In genomic region chr2:157837851-157838441, GRCh38 we compare ENCODE assay signal across 8 cellular contexts.
DNase-seq lines count a peak whose midpoint lies in the region; TF ChIP-seq lines count a peak whose summit lies in the region.

No MANE protein-coding gene starts in this region.

- DNase-seq in NCI-H1417 (lab: John Stamatoyannopoulos, UW): peak; percentile 16 to 44 (median 23)
- DNase-seq in NCI-H1417 treated with DMSO at 0.1 percent for 48 hours (lab: John Stamatoyannopoulos, UW): no peak
- DNase-seq in SHP77 treated with DMSO at 0.1 percent for 48 hours (lab: John Stamatoyannopoulos, UW): peak; percentile 10
- peak; percentile 74 for DNase-seq in globus pallidus (ENCODE audit: low spot score)
- peak; percentile 58 for DNase-seq in putamen (ENCODE audit: low spot score)
- DNase-seq in AG08396 (ENCODE audit: low spot score): no peak
- no peak for DNase-seq in NCI-H2107 (lab: John Stamatoyannopoulos, UW)
- DNase-seq in erythroblast (lab: John Stamatoyannopoulos, UW): no peak

- TF ChIP-seq POLR2A in erythroblast (IDR thresholded peaks at IDR 0.05; ENCODE audit: low read length): no peak

Comparison
In these comparisons a context has a peak if more than half of its experiments do, and no peak if none do; other contexts are left out.
1. DNase-seq: peak in NCI-H1417 (3 of 3), SHP77 treated with DMSO at 0.1 percent for 48 hours (single experiment), globus pallidus (single experiment) and putamen (single experiment); none in NCI-H1417 treated with DMSO at 0.1 percent for 48 hours (single experiment), AG08396 (single experiment), NCI-H2107 (single experiment) and erythroblast (0 of 2).